In the genomic region with DNA sequence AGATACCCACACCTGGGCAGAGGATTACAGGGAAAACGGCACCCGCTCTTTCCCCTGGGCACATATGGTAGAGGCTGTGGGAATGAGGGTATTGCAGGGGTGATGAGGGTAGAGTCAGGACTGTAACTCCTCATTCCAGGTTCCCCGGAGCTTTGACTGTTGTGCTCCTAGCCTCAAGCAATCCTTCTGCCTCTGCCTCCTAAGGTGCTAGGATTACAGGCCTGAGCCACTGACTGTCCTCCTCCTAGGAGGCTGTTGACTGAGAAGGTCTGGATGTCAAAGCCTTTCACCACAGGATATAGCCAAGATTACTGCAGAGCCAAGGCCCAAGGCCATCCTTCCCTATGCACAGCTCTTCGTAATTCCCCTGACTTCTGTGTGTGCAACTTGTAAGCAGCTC, we compare ENCODE assay signal across 11 cellular contexts. TPM values are rescaled to one million over a fixed set of nuclear protein-coding genes. Genes with fewer than 3 reads are reported as not detected.
DNase-seq lines count a peak whose midpoint lies in the region; ATAC-seq and TF ChIP-seq lines count a peak whose summit lies in the region.
"Had no signal": no experiment of that assay in that cellular context is flagged by ENCODE, and none has a peak within 500 bp of the region (broad histone marks: within the 10 kb centered on the region; RNA-seq: fewer than 3 reads in every experiment).

No MANE protein-coding gene starts in this region.

- in situ Hi-C loops in G401 (cut with HindIII; ENCODE audit: low sequenced_read_pairs): no loop called here

- TF ChIP-seq EP300 in SK-N-SH (IDR thresholded peaks at IDR 0.05; ENCODE audit: borderline replicate concordance in 1 of 2, low read depth in 1 of 2, low read length in 1 of 2): no peak

- H3K79me1 ChIP-seq in H9 (ENCODE audit: insufficient read depth, low read depth, low read length, poor library complexity, severe bottlenecking): no peaks in the 10 kb centered on the region

- H4K20me1 ChIP-seq in H9 (ENCODE audit: control insufficient read depth, insufficient read depth, insufficient read length) (no peaks in the 10 kb centered on the region), SK-N-SH (ENCODE audit: insufficient read depth) (no peaks in the 10 kb centered on the region)

- H2BK15ac ChIP-seq in H9 (ENCODE audit: low read depth, low read length): no peak overlapping the region

- no peak overlapping the region for H4K91ac ChIP-seq in H9 (ENCODE audit: insufficient read length, low read depth, low read length)

- peaks cover 11% of the 10 kb centered on the region for H3K23me2 ChIP-seq in H9 (ENCODE audit: insufficient read length, low read depth, low read length, poor library complexity, severe bottlenecking)

- H3K56ac ChIP-seq in H9 (ENCODE audit: insufficient read length, low read depth, low read length): peak overlapping the region; percentile 12

- no peak overlapping the region for H2BK5ac ChIP-seq in H9 (ENCODE audit: insufficient read length, low read length)

- intact Hi-C loops in CD4-positive, alpha-beta T cell (cut with DNase I, micrococcal nuclease): loop anchor here in 1 of 2 experiments (1.0 kb wide), 1 partner anchor 15 kb away; the partner anchor contains the start of gene SCAMP2
- intact Hi-C loops in adrenal gland (cut with DNase I): no loop called here

- no peak overlapping the region for H2BK120ac ChIP-seq in H9 (ENCODE audit: low read depth, low read length, poor library complexity, severe bottlenecking)

- CTCF ChIA-PET in CD4-positive, alpha-beta T cell (lab: Charles Lee): no interaction called here
- CTCF ChIA-PET in SK-N-SH (lab: Yijun Ruan, JAX): interaction anchor here (0.7 to 2.9 kb wide), 4 partner anchors 9 to 118 kb away, joined by 3 to 21 read pairs (median 4); no protein-coding TSS in a partner anchor

- no peaks in the 10 kb centered on the region for H3K27me3 ChIP-seq in CD4-positive, alpha-beta T cell (ENCODE audit: control insufficient read depth, insufficient read depth, low read length)
- H3K27me3 ChIP-seq in H9 (ENCODE audit: insufficient read depth, low read length): no peaks in the 10 kb centered on the region
- no peaks in the 10 kb centered on the region for H3K27me3 ChIP-seq in adrenal gland
- no peaks in the 10 kb centered on the region for H3K27me3 ChIP-seq in SK-N-SH (ENCODE audit: insufficient read depth)
- H3K27me3 ChIP-seq: MG63, thyroid gland had no signal

- H3K27ac ChIP-seq in CD4-positive, alpha-beta T cell (ENCODE audit: low read depth, low read length): no peak overlapping the region
- H3K27ac ChIP-seq in H9 (ENCODE audit: insufficient read length, low read depth, low read length) (no peak overlapping the region), adrenal gland (peak overlapping the region in 3 of 5 donors; percentile 46 to 92 (median 84)), SK-N-SH (ENCODE audit: low read depth in 2 of 2, low read length in 1 of 2) (no peak overlapping the region)

- H3K4me1 ChIP-seq in H9 (ENCODE audit: insufficient read depth, low read length): no peaks in the 10 kb centered on the region
- H3K4me1 ChIP-seq in adrenal gland (replicated peaks in 1 of 2): peaks cover 29 to 39% of the 10 kb centered on the region in 2 donors
- peaks cover 0 to 16% of the 10 kb centered on the region in 2 experiments; a peak in 1 of 4 replicates for H3K4me1 ChIP-seq in SK-N-SH (ENCODE audit: control insufficient read depth in 1 of 2, insufficient read depth in 2 of 2, low read depth in 1 of 2, low read length in 1 of 2)

- no peak for DNase-seq in CD4-positive, alpha-beta T cell
- DNase-seq in H9 (no peak), adrenal gland (no peak), G401 (ENCODE audit: low spot score) (no peak), SK-N-SH (no peak)
- DNase-seq in effector CD8-positive, alpha-beta T cell (lab: John Stamatoyannopoulos, UW): no peak
- DNase-seq: COR-L47, NCI-H2171 had no signal

- H3K36me3 ChIP-seq in adrenal gland (replicated peaks in 1 of 2): peaks cover 0 to 17% of the 10 kb centered on the region in 2 donors
- H3K36me3 ChIP-seq in SK-N-SH (replicated peaks in 1 of 2; ENCODE audit: control insufficient read depth in 1 of 2, insufficient read depth in 2 of 2, low read length in 1 of 2): peaks cover 9 to 15% of the 10 kb centered on the region in 2 experiments

- H3K4me3 ChIP-seq in adrenal gland (no peak overlapping the region), SK-N-SH (ENCODE audit: low read depth in 2 of 2, low read length in 1 of 2) (no peak overlapping the region)

- no peak for TF ChIP-seq CTCF in CD4-positive, alpha-beta T cell (IDR thresholded peaks at IDR 0.05)
- no peak for TF ChIP-seq CTCF in H9 (conservative IDR thresholded peaks at IDR 0.05)
- TF ChIP-seq CTCF in adrenal gland (IDR thresholded peaks at IDR 0.05): no peak
- no peak for TF ChIP-seq CTCF in nephron (IDR thresholded peaks at IDR 0.05; ENCODE audit: unreplicated experiment in 3 of 3)
- TF ChIP-seq CTCF in SK-N-SH (IDR thresholded peaks at IDR 0.05): no peak

- H3F3A ChIP-seq in SK-N-SH (replicated peaks; ENCODE audit: insufficient read depth): no peaks in the 10 kb centered on the region

- H3K18ac ChIP-seq in H9 (ENCODE audit: insufficient read length, low read depth, low read length): no peak overlapping the region

- no peak overlapping the region for H4K8ac ChIP-seq in H9 (replicated peaks; ENCODE audit: insufficient read length, low read depth, low read length)

- no peak overlapping the region for H3K9ac ChIP-seq in H9 (ENCODE audit: extremely low read depth, insufficient read length, low read length)
- no peak overlapping the region for H3K9ac ChIP-seq in SK-N-SH

- no peak overlapping the region for H3K23ac ChIP-seq in H9 (ENCODE audit: insufficient read length, low read depth, low read length)

- H2AFZ ChIP-seq in H9 (ENCODE audit: low read length) (no peak overlapping the region), SK-N-SH (ENCODE audit: low read depth) (no peak overlapping the region; the same call in 1 of the 2 replicates)

- TF ChIP-seq RAD21 in SK-N-SH (IDR thresholded peaks at IDR 0.05; ENCODE audit: low read length): no peak

- no peak overlapping the region for H2AK5ac ChIP-seq in H9 (ENCODE audit: insufficient read length, low read length)

- H3K4me2 ChIP-seq in H9 (ENCODE audit: insufficient read depth, insufficient read length, low read length) (peak overlapping the region; percentile 69), SK-N-SH (no peak overlapping the region)

- no peaks in the 10 kb centered on the region for H3K9me3 Mint-ChIP-seq in CD4-positive, alpha-beta T cell
- H3K9me3 Mint-ChIP-seq in H9 (no peaks in the 10 kb centered on the region; a peak in 1 of 5 replicates), nephron (no peaks in the 10 kb centered on the region)

- POLR2A ChIA-PET in CD4-positive, alpha-beta T cell (lab: Charles Lee): interaction anchor here (1.1 to 2.1 kb wide), 3 partner anchors 13 to 18 kb away, joined by 5 to 15 read pairs (median 8); partner anchors contain the start of genes FAM219B and SCAMP2
- POLR2A ChIA-PET in SK-N-SH (lab: Yijun Ruan, JAX): interaction anchor here (0.6 to 2.2 kb wide), 4 partner anchors 9 to 26 kb away, joined by 4 to 9 read pairs (median 6); partner anchors contain the start of gene FAM219B

- no peak overlapping the region for H3K14ac ChIP-seq in H9 (ENCODE audit: insufficient read depth, low read length)

- peaks cover 39% of the 10 kb centered on the region for H3K4me1 Mint-ChIP-seq in CD4-positive, alpha-beta T cell (ENCODE audit: low read depth)
- H3K4me1 Mint-ChIP-seq in H9: peaks cover 22 to 30% of the 10 kb centered on the region in 2 experiments
- H3K4me1 Mint-ChIP-seq in nephron: peaks cover 18% of the 10 kb centered on the region

- peaks cover 24% of the 10 kb centered on the region for H3K36me3 Mint-ChIP-seq in CD4-positive, alpha-beta T cell (ENCODE audit: low read depth)
- peaks cover 14 to 27% (median 22%) of the 10 kb centered on the region in 3 experiments; a peak in 6 of 7 replicates for H3K36me3 Mint-ChIP-seq in H9 (ENCODE audit: insufficient read depth in 1 of 3, low read depth in 3 of 3)
- peaks cover 9% of the 10 kb centered on the region for H3K36me3 Mint-ChIP-seq in nephron (ENCODE audit: low read depth)

- ATAC-seq in CD4-positive, alpha-beta T cell (ENCODE audit: poor library complexity): no peak

- H3K27me3 Mint-ChIP-seq in CD4-positive, alpha-beta T cell: no peaks in the 10 kb centered on the region
- H3K27me3 Mint-ChIP-seq in H9 (ENCODE audit: low read depth): peaks cover 3% of the 10 kb centered on the region; the same call in 1 of the 2 replicates
- H3K27me3 Mint-ChIP-seq in nephron (ENCODE audit: low read depth): no peaks in the 10 kb centered on the region

- H3T11ph ChIP-seq in H9 (ENCODE audit: low read length): no peak overlapping the region

- H3K79me2 ChIP-seq in H9 (ENCODE audit: insufficient read depth, low read length): no peaks in the 10 kb centered on the region
- peaks cover 4% of the 10 kb centered on the region; the same call in 1 of the 2 replicates for H3K79me2 ChIP-seq in SK-N-SH (ENCODE audit: insufficient read depth)

- peak overlapping the region; percentile 86 for H3K27ac Mint-ChIP-seq in CD4-positive, alpha-beta T cell
- H3K27ac Mint-ChIP-seq in H9 (no peak overlapping the region), nephron (peak overlapping the region; percentile 86 to 92 (median 89))

- H2BK12ac ChIP-seq in H9 (ENCODE audit: insufficient read length, low read depth, low read length): no peak overlapping the region

- H2BK20ac ChIP-seq in H9 (ENCODE audit: low read depth, low read length, poor library complexity, severe bottlenecking): no peak overlapping the region

- H3K4ac ChIP-seq in H9 (ENCODE audit: low read depth, low read length): no peak overlapping the region

- no peak for TF ChIP-seq POLR2A in adrenal gland (IDR thresholded peaks at IDR 0.05)

- peak overlapping the region; percentile 88 for H3K4me3 Mint-ChIP-seq in CD4-positive, alpha-beta T cell
- H3K4me3 Mint-ChIP-seq in H9 (peak overlapping the region in 1 of 2 experiments; percentile 47; a peak in 1 of 5 replicates), nephron (peak overlapping the region; percentile 84 to 91 (median 89))

- H3K9me2 ChIP-seq in SK-N-SH: no peaks in the 10 kb centered on the region

- no peaks in the 10 kb centered on the region for H3K9me3 ChIP-seq in CD4-positive, alpha-beta T cell (ENCODE audit: control insufficient read depth, low read length)
- H3K9me3 ChIP-seq in H9 (ENCODE audit: control insufficient read depth, low read depth, low read length): no peaks in the 10 kb centered on the region
- H3K9me3 ChIP-seq in adrenal gland (replicated peaks in 1 of 3): no peaks in the 10 kb centered on the region
- no peaks in the 10 kb centered on the region for H3K9me3 ChIP-seq in SK-N-SH
- H3K9me3 ChIP-seq: MG63, thyroid gland had no signal

- WGBS in H9 (ENCODE audit: extremely low coverage, insufficient read length, low lambda C conversion rate): no CpG with 5 or more reads among the region's 4 CpGs
- WGBS in adrenal gland, 4 donors: 83 to 96% (median 88%) methylated on average over 3 to 4 of the region's 4 CpGs
- WGBS in SK-N-SH (ENCODE audit: low lambda C conversion rate): 91% methylated on average over 3 of the region's 4 CpGs

- no peak overlapping the region for H4K5ac ChIP-seq in H9 (ENCODE audit: insufficient read length, low read depth, low read length)

RNA-seq across cellular contexts. Expression of gene MPI, which starts 1.1 kb away (rescaled TPM):
- total RNA-seq in CD4-positive, alpha-beta T cell: 10 to 100 TPM; 28.9 to 30.3 TPM
- total RNA-seq in H9 (2021): 55.0 and 57.5 TPM in 2 replicates
- 100 to 1,000 TPM in 5 of 8 donors, 10 to 100 TPM in 3; 68.7 to 218 (median 125) TPM for total RNA-seq in adrenal gland
- polyA plus RNA-seq in adrenal gland: 100 to 1,000 TPM in 1 of 3 donors, 10 to 100 TPM in 2; 26.2 to 123 (median 37.9) TPM
- total RNA-seq in G401 (2014; rRNA removed; shearing (Covaris generic)): 81.8 and 85.8 TPM in 2 replicates
- polyA plus RNA-seq in SK-N-SH (2012; rRNA removed): 58.2 and 63.5 TPM in 2 replicates
- polyA plus RNA-seq in SK-N-SH (2012; cell fraction: cytosol; rRNA removed): 36.4 and 45.3 TPM in 2 replicates
- 87.1 and 108 TPM in 2 replicates for polyA plus RNA-seq in SK-N-SH (2012; cell fraction: nucleus; rRNA removed)

RNA-seq across cellular contexts. Expression of gene SCAMP2, which starts 15.6 kb away (rescaled TPM):
- total RNA-seq in CD4-positive, alpha-beta T cell: 10 to 100 TPM; 56.1 to 56.9 TPM
- total RNA-seq in H9 (2021) (49.0 and 50.2 TPM in 2 replicates), adrenal gland (100 to 1,000 TPM in 5 of 8 donors, 10 to 100 TPM in 3; 79.1 to 185 (median 104) TPM)
- polyA plus RNA-seq in adrenal gland (100 to 1,000 TPM in 1 of 3 donors, 10 to 100 TPM in 2; 45.0 to 109 (median 61.9) TPM), SK-N-SH (2012; rRNA removed) (88.1 and 99.5 TPM in 2 replicates)
- total RNA-seq in G401 (2014; rRNA removed; shearing (Covaris generic)): 7.6 and 13.2 TPM in 2 replicates
- 58.0 and 74.0 TPM in 2 replicates for polyA plus RNA-seq in SK-N-SH (2012; cell fraction: cytosol; rRNA removed)
- 47.0 and 56.7 TPM in 2 replicates for polyA plus RNA-seq in SK-N-SH (2012; cell fraction: nucleus; rRNA removed)

RNA-seq across cellular contexts. Expression of gene FAM219B, which starts 17.9 kb away (rescaled TPM):
- 10 to 100 TPM; 21.5 to 26.8 TPM for total RNA-seq in CD4-positive, alpha-beta T cell
- total RNA-seq in H9 (2021) (60.3 and 69.0 TPM in 2 replicates), adrenal gland (100 to 1,000 TPM in 1 of 8 donors, 10 to 100 TPM in 7; 44.0 to 111 (median 78.0) TPM)
- polyA plus RNA-seq in adrenal gland (10 to 100 TPM; 45.0 to 54.5 (median 51.4) TPM), SK-N-SH (2012; rRNA removed) (53.0 and 90.2 TPM in 2 replicates)
- 53.5 and 58.8 TPM in 2 replicates for total RNA-seq in G401 (2014; rRNA removed; shearing (Covaris generic))
- 32.6 and 36.7 TPM in 2 replicates for polyA plus RNA-seq in SK-N-SH (2012; cell fraction: cytosol; rRNA removed)
- 376 and 407 TPM in 2 replicates for polyA plus RNA-seq in SK-N-SH (2012; cell fraction: nucleus; rRNA removed)

RNA-seq across cellular contexts. Expression of gene ULK3, which starts 45.8 kb away (rescaled TPM):
- total RNA-seq in CD4-positive, alpha-beta T cell: 10 to 100 TPM; 37.8 to 38.9 TPM
- total RNA-seq in H9 (2021) (31.1 and 34.0 TPM in 2 replicates), adrenal gland (10 to 100 TPM; 30.1 to 83.6 (median 52.5) TPM)
- polyA plus RNA-seq in adrenal gland (100 to 1,000 TPM in 2 of 3 donors, 10 to 100 TPM in 1; 21.7 to 126 (median 124) TPM), SK-N-SH (2012; rRNA removed) (41.3 and 55.3 TPM in 2 replicates)
- 32.1 and 40.9 TPM in 2 replicates for total RNA-seq in G401 (2014; rRNA removed; shearing (Covaris generic))
- polyA plus RNA-seq in SK-N-SH (2012; cell fraction: cytosol; rRNA removed): 11.1 and 17.6 TPM in 2 replicates
- 300 and 348 TPM in 2 replicates for polyA plus RNA-seq in SK-N-SH (2012; cell fraction: nucleus; rRNA removed)

RNA-seq across cellular contexts. Expression of gene COX5A, which starts 49.2 kb away (rescaled TPM):
- 10 to 100 TPM; 40.7 to 44.2 TPM for total RNA-seq in CD4-positive, alpha-beta T cell
- total RNA-seq in H9 (2021): 331 and 336 TPM in 2 replicates
- total RNA-seq in adrenal gland: 100 to 1,000 TPM; 107 to 330 (median 153) TPM
- polyA plus RNA-seq in adrenal gland: 100 to 1,000 TPM in 2 of 3 donors, 10 to 100 TPM in 1; 85.5 to 244 (median 190) TPM
- total RNA-seq in G401 (2014; rRNA removed; shearing (Covaris generic)): 290 and 313 TPM in 2 replicates
- polyA plus RNA-seq in SK-N-SH (2012; rRNA removed): 112 and 158 TPM in 2 replicates
- 226 and 272 TPM in 2 replicates for polyA plus RNA-seq in SK-N-SH (2012; cell fraction: cytosol; rRNA removed)
- 69.9 and 72.9 TPM in 2 replicates for polyA plus RNA-seq in SK-N-SH (2012; cell fraction: nucleus; rRNA removed)

Comparison
In these comparisons a context has a peak if more than half of its experiments do, and no peak if none do; other contexts are left out.
1. H3K27ac ChIP-seq: peak in adrenal gland (3 of 5); none in CD4-positive, alpha-beta T cell (single experiment), H9 (single experiment) and SK-N-SH (0 of 2).
2. H3K27ac Mint-ChIP-seq: peak in CD4-positive, alpha-beta T cell (single experiment) and nephron (3 of 3); none in H9 (0 of 3).